Comparison of ENCODE assay signal across 1 cellular context in the genomic region with DNA sequence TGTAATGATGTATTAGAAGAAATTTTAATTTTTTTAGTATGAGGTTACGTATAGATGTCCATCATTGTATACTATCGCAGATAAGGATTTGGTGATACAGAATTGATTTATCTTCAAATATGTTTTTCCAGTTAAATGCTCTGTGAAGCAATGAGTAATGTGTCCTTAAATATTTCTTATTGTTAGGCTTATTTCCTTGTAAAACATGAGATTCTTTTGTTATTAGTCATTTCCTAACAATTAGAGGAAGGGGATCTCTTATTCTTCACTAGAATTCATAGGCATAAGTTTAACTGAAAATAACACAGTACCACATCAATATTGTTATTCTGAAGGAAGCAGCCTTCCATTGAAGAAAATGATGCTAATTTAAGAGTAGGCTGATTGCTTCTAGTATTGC.
TF ChIP-seq lines count a peak whose summit lies in the region.

No MANE protein-coding gene starts in this region.

TF ChIP-seq in HepG2, 621 proteins besides CTCF, POLR2A, EP300 and RAD21:
- TF ChIP-seq AGO2 (optimal IDR thresholded peaks at IDR 0.05; ENCODE audit: low read depth, low read length): peak; percentile 9
- TF ChIP-seq, protein P1, sequence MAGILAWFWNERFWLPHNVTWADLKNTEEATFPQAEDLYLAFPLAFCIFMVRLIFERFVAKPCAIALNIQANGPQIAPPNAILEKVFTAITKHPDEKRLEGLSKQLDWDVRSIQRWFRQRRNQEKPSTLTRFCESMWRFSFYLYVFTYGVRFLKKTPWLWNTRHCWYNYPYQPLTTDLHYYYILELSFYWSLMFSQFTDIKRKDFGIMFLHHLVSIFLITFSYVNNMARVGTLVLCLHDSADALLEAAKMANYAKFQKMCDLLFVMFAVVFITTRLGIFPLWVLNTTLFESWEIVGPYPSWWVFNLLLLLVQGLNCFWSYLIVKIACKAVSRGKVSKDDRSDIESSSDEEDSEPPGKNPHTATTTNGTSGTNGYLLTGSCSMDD (CRISPR knock-in tag; IDR thresholded peaks at IDR 0.05): no peak
